In the genomic region with DNA sequence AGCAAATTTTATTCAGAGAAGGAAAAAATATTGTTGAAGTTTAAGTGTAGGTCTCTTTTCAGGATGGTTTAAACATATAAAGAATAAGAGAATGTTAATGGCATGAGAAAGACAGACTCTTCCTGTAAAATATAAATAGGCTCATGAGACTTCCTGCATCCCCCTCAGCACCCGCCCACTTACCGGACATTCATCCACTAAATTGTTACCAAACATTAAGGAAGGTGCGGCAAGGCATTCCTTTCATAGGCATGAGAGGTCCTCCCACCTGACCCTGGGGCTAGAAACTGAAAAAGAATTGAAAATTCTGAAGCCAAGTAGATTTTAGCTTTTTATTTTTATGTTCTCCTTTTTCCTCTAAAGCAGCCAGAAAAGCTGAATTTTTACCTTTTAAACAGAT, we compare ENCODE assay signal across 16 cellular contexts.
"Had no signal": no experiment of that assay in that cellular context is flagged by ENCODE, and none has a peak within 500 bp of the region (broad histone marks: within the 10 kb centered on the region; RNA-seq: fewer than 3 reads in every experiment).

No MANE protein-coding gene starts in this region.

- FAIRE-seq: keratinocyte had no signal

- H3K4me3 Mint-ChIP-seq: activated naive CD8-positive, alpha-beta T cell treated with anti-CD3 and anti-CD28 coated beads, Interleukin-2, amount 50 U/mL, for 24 hours; activated T-helper 1 cell treated with anti-CD3 and anti-CD28 coated beads, Interleukin-12 subunit alpha, Interleukin-12 subunit beta, Interleukin-2, Interleukin-4 antibody, amounts not matched to agents 30 ng/mL and 10 ng/mL and 1 ng/mL, durations not matched to agents 14 hours and 24 hours and 36 hours; natural killer cell; stimulated activated memory B cell treated with anti-CD40 and anti-IgM and Interleukin-4, amounts not matched to agents 10 μg/mL and 1 μg/mL and 100 μg/mL, for 72 hours; T-cell had no signal

- H3K27ac Mint-ChIP-seq: activated naive CD8-positive, alpha-beta T cell treated with anti-CD3 and anti-CD28 coated beads, Interleukin-2, amount 50 U/mL, for 24 hours; activated T-helper 1 cell treated with anti-CD3 and anti-CD28 coated beads, Interleukin-12 subunit alpha, Interleukin-12 subunit beta, Interleukin-2, Interleukin-4 antibody, amounts not matched to agents 30 ng/mL and 10 ng/mL and 1 ng/mL, durations not matched to agents 14 hours and 24 hours and 36 hours; natural killer cell; stimulated activated memory B cell treated with anti-CD40 and anti-IgM and Interleukin-4, amounts not matched to agents 10 μg/mL and 1 μg/mL and 100 μg/mL, for 72 hours; T-cell had no signal

- H3K4me2 ChIP-seq: hepatocyte had no signal

- H3K27me3 ChIP-seq: ascending aorta, hepatocyte, neutrophil, tibial artery had no signal

- H3K4me3 ChIP-seq: ascending aorta, hepatocyte, tibial artery had no signal

- ATAC-seq: activated CD4-positive, CD25-positive, alpha-beta regulatory T cell treated with anti-CD3 and anti-CD28 coated beads, Interleukin-2, amount 50 U/mL, for 24 hours; activated naive CD8-positive, alpha-beta T cell treated with anti-CD3 and anti-CD28 coated beads, Interleukin-2, amount 50 U/mL, for 24 hours; left ventricle myocardium superior; natural killer cell; stimulated activated memory B cell treated with anti-CD40 and anti-IgM and Interleukin-4, amounts not matched to agents 10 μg/mL and 1 μg/mL and 100 μg/mL, for 72 hours; T-cell had no signal

- H2AFZ ChIP-seq: hepatocyte had no signal

- H3K27me3 Mint-ChIP-seq: activated naive CD8-positive, alpha-beta T cell treated with anti-CD3 and anti-CD28 coated beads, Interleukin-2, amount 50 U/mL, for 24 hours; stimulated activated memory B cell treated with anti-CD40 and anti-IgM and Interleukin-4, amounts not matched to agents 10 μg/mL and 1 μg/mL and 100 μg/mL, for 72 hours had no signal

- H3K36me3 Mint-ChIP-seq: natural killer cell; stimulated activated memory B cell treated with anti-CD40 and anti-IgM and Interleukin-4, amounts not matched to agents 10 μg/mL and 1 μg/mL and 100 μg/mL, for 72 hours; T-cell had no signal

- H3K27ac ChIP-seq: ascending aorta, hepatocyte, neutrophil, tibial artery had no signal

- H3K4me1 Mint-ChIP-seq: activated naive CD8-positive, alpha-beta T cell treated with anti-CD3 and anti-CD28 coated beads, Interleukin-2, amount 50 U/mL, for 24 hours; natural killer cell; stimulated activated memory B cell treated with anti-CD40 and anti-IgM and Interleukin-4, amounts not matched to agents 10 μg/mL and 1 μg/mL and 100 μg/mL, for 72 hours; T-cell had no signal

- H3K9me3 ChIP-seq: ascending aorta, neutrophil, tibial artery had no signal

- H3K79me2 ChIP-seq: hepatocyte had no signal

- H3K4me1 ChIP-seq: ascending aorta, tibial artery had no signal

- H3K36me3 ChIP-seq: ascending aorta, neutrophil, tibial artery had no signal

- H3K9me3 Mint-ChIP-seq: activated naive CD8-positive, alpha-beta T cell treated with anti-CD3 and anti-CD28 coated beads, Interleukin-2, amount 50 U/mL, for 24 hours; activated T-helper 1 cell treated with anti-CD3 and anti-CD28 coated beads, Interleukin-12 subunit alpha, Interleukin-12 subunit beta, Interleukin-2, Interleukin-4 antibody, amounts not matched to agents 30 ng/mL and 10 ng/mL and 1 ng/mL, durations not matched to agents 14 hours and 24 hours and 36 hours; natural killer cell; stimulated activated memory B cell treated with anti-CD40 and anti-IgM and Interleukin-4, amounts not matched to agents 10 μg/mL and 1 μg/mL and 100 μg/mL, for 72 hours; T-cell had no signal

- DNase-seq: activated CD4-positive, alpha-beta T cell treated with anti-CD3 and anti-CD28 coated beads, Interleukin-2, amount 50 U/mL, for 1 hour; activated naive CD8-positive, alpha-beta T cell treated with anti-CD3 and anti-CD28 coated beads, Interleukin-2, amount 50 U/mL, for 24 hours; left ventricle myocardium superior; mesenchymal stem cell; natural killer cell; stimulated activated CD4-positive, alpha-beta T cell treated with anti-CD3 and anti-CD28 coated beads, Interleukin-2, amount 100 ng/mL, for 48 hours; T-cell; T-helper 9 cell; tibial artery had no signal
